In the genomic region with DNA sequence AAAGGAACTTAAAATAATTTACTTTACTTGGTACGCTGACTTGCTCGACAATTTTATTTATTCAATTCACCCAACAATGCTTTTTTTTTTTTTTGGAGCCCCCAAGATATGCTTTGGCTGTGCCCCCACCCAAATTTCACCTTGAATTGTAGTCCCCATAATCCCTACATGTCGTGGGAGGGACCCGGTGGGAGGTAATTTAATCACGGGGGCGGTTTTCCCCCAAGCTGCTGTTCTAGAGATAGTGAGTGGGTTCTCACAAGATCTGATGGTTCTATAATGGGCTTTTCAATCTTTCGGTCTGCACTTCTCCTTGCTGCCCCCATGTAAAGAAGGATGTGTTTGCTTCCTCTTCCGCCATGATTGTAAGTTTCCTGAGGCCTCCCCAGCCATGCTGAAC, we compare ENCODE assay signal across 1 cellular context.
TF ChIP-seq lines count a peak whose summit lies in the region.

No MANE protein-coding gene starts in this region.

TF ChIP-seq in WTC11, 78 proteins besides CTCF, POLR2A, EP300 and RAD21 (continued from another document):
- TF ChIP-seq, protein P1, sequence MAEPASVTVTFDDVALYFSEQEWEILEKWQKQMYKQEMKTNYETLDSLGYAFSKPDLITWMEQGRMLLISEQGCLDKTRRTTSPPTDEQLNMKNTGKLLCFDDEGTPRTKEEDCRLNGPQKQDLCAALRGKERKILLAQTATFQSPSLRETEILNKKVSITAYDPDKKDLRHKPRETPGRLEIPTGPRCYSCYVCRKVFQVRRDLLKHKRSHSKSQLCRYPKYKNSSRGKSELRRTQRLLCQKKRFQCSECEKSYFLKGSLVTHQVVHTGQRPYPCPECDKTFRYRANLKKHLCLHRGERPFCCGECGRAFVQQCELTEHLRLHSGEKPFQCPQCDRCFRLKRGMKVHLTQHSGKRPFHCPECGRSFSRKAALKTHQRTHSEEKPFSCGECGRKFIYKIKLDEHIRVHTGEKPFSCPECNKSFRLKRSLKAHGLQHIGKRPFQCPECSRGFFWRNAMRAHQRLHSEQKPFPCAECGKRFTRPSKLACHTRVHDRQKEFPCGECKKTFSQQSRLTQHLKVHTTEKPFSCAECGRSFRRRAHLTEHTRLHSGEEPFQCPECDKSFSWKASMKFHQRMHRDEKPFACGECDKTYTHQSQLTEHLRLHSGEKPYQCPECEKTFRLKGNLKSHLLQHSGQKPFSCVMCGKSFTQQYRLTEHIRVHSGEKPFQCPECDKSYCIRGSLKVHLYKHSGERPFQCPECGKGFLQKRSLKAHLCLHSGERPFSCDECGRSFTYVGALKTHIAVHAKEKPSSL (CRISPR knock-in tag; conservative IDR thresholded peaks at IDR 0.05): no peak
- TF ChIP-seq, protein P2, sequence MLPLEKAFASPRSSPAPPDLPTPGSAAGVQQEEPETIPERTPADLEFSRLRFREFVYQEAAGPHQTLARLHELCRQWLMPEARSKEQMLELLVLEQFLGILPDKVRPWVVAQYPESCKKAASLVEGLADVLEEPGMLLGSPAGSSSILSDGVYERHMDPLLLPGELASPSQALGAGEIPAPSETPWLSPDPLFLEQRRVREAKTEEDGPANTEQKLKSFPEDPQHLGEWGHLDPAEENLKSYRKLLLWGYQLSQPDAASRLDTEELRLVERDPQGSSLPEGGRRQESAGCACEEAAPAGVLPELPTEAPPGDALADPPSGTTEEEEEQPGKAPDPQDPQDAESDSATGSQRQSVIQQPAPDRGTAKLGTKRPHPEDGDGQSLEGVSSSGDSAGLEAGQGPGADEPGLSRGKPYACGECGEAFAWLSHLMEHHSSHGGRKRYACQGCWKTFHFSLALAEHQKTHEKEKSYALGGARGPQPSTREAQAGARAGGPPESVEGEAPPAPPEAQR (CRISPR knock-in tag; IDR thresholded peaks at IDR 0.05): no peak
- TF ChIP-seq, protein P3, sequence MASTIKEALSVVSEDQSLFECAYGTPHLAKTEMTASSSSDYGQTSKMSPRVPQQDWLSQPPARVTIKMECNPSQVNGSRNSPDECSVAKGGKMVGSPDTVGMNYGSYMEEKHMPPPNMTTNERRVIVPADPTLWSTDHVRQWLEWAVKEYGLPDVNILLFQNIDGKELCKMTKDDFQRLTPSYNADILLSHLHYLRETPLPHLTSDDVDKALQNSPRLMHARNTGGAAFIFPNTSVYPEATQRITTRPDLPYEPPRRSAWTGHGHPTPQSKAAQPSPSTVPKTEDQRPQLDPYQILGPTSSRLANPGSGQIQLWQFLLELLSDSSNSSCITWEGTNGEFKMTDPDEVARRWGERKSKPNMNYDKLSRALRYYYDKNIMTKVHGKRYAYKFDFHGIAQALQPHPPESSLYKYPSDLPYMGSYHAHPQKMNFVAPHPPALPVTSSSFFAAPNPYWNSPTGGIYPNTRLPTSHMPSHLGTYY (CRISPR knock-in tag; IDR thresholded peaks at IDR 0.05): no peak
- TF ChIP-seq GTF2I (CRISPR knock-in tag; conservative IDR thresholded peaks at IDR 0.05): no peak
- no peak for TF ChIP-seq NFYB (CRISPR knock-in tag; conservative IDR thresholded peaks at IDR 0.05; ENCODE audit: low read depth)
- no peak for TF ChIP-seq NFATC4 (CRISPR knock-in tag; IDR thresholded peaks at IDR 0.05)
- TF ChIP-seq, protein P4, sequence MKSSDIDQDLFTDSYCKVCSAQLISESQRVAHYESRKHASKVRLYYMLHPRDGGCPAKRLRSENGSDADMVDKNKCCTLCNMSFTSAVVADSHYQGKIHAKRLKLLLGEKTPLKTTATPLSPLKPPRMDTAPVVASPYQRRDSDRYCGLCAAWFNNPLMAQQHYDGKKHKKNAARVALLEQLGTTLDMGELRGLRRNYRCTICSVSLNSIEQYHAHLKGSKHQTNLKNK (CRISPR knock-in tag; IDR thresholded peaks at IDR 0.05): no peak
